ENCODE assay signal across 13 cellular contexts in genomic region chr3:126958638-126959085, GRCh38.
"Had no signal": no experiment of that assay in that cellular context is flagged by ENCODE, and none has a peak within 500 bp of the region (broad histone marks: within the 10 kb centered on the region; RNA-seq: fewer than 3 reads in every experiment).

No MANE protein-coding gene starts in this region.

- H3K4me1 Mint-ChIP-seq: activated CD4-positive, alpha-beta memory T cell treated with anti-CD3 and anti-CD28 coated beads, Interleukin-2, amount 10 ng/mL, durations not matched to agents 7 days and 5 days had no signal

- H3K27ac ChIP-seq: ascending aorta, cardiac muscle cell, coronary artery, vagina had no signal

- H3K27ac Mint-ChIP-seq: activated CD4-positive, alpha-beta memory T cell treated with anti-CD3 and anti-CD28 coated beads, Interleukin-2, amount 10 ng/mL, durations not matched to agents 7 days and 5 days; nephron had no signal

- H3K4me3 ChIP-seq: ascending aorta, cardiac muscle cell, coronary artery, vagina had no signal

- H3K27me3 ChIP-seq: ascending aorta, cardiac muscle cell, vagina had no signal

- DNase-seq: activated CD4-positive, alpha-beta memory T cell treated with anti-CD3 and anti-CD28 coated beads, Interleukin-2, amount 10 ng/mL, durations not matched to agents 7 days and 5 days; activated CD4-positive, alpha-beta T cell treated with anti-CD3 and anti-CD28 coated beads for 1 hour; activated gamma-delta T cell treated with Interleukin-2 at 50 U/mL for 16 hours; activated T-cell treated with anti-CD3 and anti-CD28 coated beads, Interleukin-2, amount 50 U/mL, for 48 hours; effector memory CD4-positive, alpha-beta T cell; hippocampal formation; stimulated activated CD4-positive, alpha-beta T cell treated with anti-CD3 and anti-CD28 coated beads, Interleukin-15, amount 100 ng/mL, for 24 hours; stimulated activated CD4-positive, alpha-beta T cell treated with anti-CD3 and anti-CD28 coated beads, Interleukin-4, amount 100 ng/mL, for 4 hours had no signal

- H3K27me3 Mint-ChIP-seq: activated CD4-positive, alpha-beta memory T cell treated with anti-CD3 and anti-CD28 coated beads, Interleukin-2, amount 10 ng/mL, durations not matched to agents 7 days and 5 days had no signal

- H3K4me3 Mint-ChIP-seq: activated CD4-positive, alpha-beta memory T cell treated with anti-CD3 and anti-CD28 coated beads, Interleukin-2, amount 10 ng/mL, durations not matched to agents 7 days and 5 days; nephron had no signal

- H3K9me3 ChIP-seq: ascending aorta, vagina had no signal

- H3K36me3 ChIP-seq: ascending aorta, cardiac muscle cell, vagina had no signal

- H3K9me3 Mint-ChIP-seq: activated CD4-positive, alpha-beta memory T cell treated with anti-CD3 and anti-CD28 coated beads, Interleukin-2, amount 10 ng/mL, durations not matched to agents 7 days and 5 days; nephron had no signal
